Comparison of ENCODE assay signal across 23 cellular contexts in the genomic region with DNA sequence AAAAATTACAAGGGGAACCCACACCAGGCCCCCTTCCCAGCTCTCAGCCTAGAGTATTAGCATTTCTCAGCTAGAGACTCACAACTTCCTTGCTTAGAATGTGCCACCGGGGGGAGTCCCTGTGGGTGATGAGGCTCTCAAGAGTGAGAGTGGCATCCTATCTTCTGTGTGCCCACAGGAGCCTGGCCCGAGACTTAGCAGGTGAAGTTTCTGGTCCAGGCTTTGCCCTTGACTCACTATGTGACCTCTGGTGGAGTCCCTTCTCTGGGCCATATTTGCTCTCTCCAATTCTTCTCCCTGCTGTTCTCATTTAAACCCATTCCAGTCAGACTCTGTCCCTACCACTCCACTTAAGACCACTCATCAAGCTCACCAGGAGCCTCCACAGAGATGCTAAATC. TPM values are rescaled to one million over a fixed set of nuclear protein-coding genes. Genes with fewer than 3 reads are reported as not detected.
DNase-seq lines count a peak whose midpoint lies in the region; ATAC-seq, FAIRE-seq and TF ChIP-seq lines count a peak whose summit lies in the region.
"Had no signal": no experiment of that assay in that cellular context is flagged by ENCODE, and none has a peak within 500 bp of the region (broad histone marks: within the 10 kb centered on the region; RNA-seq: fewer than 3 reads in every experiment).

No MANE protein-coding gene starts in this region.

- H3K4me2 ChIP-seq in HepG2 (ENCODE audit: low read depth, low read length) (no peak overlapping the region), Loucy (ENCODE audit: low read depth, low read length, poor library complexity, severe bottlenecking) (no peak overlapping the region)
- H3K4me2 ChIP-seq: BLaER1 had no signal

- POLR2A ChIA-PET in HepG2 (lab: Yijun Ruan, JAX), result no interaction called here

- intact Hi-C loops in HepG2 (cut with micrococcal nuclease; ENCODE audit: unreplicated experiment) (no loop called here), right lobe of liver (cut with DNase I) (loop anchor here (2.0 to 10.0 kb wide), 3 partner anchors 134 to 259 kb away; no protein-coding TSS in a partner anchor), stomach (cut with DNase I; ENCODE audit: low total_unique reads) (loop anchor here (10.0 kb wide), 1 partner anchor 259 kb away; no protein-coding TSS in a partner anchor), prostate gland (cut with DNase I) (loop anchor here (2.0 to 5.0 kb wide), 4 partner anchors 64 to 319 kb away; a partner anchor contains a TSS)

- H3K4me3 ChIP-seq in HepG2 (replicated peaks in 1 of 3; ENCODE audit: insufficient read depth in 1 of 3, low read depth in 2 of 3, low read length in 3 of 3) (no peak overlapping the region), right lobe of liver (no peak overlapping the region), Loucy (ENCODE audit: low read length, poor library complexity, severe bottlenecking) (no peak overlapping the region), epithelial cell of proximal tubule (ENCODE audit: low read depth, low read length) (no peak overlapping the region), stomach (no peak overlapping the region), prostate gland (no peak overlapping the region)
- H3K4me3 ChIP-seq: BLaER1, GM12878, GM23248, HAP-1 had no signal

- 84% methylated on average over 2 of the region's 2 CpGs for WGBS in HepG2 (ENCODE audit: low lambda C conversion rate)
- WGBS in right lobe of liver (ENCODE audit: insufficient coverage, low coverage, low lambda C conversion rate, missing lambda C conversion rate), result 75% methylated on average over 2 of the region's 2 CpGs
- 65 to 80% (median 74%) methylated on average over 2 of the region's 2 CpGs for WGBS in stomach, 5 donors
- 83% methylated on average over 2 of the region's 2 CpGs for WGBS in prostate gland

- TF ChIP-seq RAD21 in HepG2 (CRISPR knock-in tag; IDR thresholded peaks at IDR 0.05), result no peak

- FAIRE-seq in HepG2 (lab: Jason Lieb, UNC), result no peak
- FAIRE-seq: GM12878 had no signal

- H4K20me1 ChIP-seq in HepG2 (ENCODE audit: insufficient read depth, low read length) (peaks cover 27% of the 10 kb centered on the region), Loucy (ENCODE audit: insufficient read depth, low read length, poor library complexity, severe bottlenecking) (no peaks in the 10 kb centered on the region)

- no peaks in the 10 kb centered on the region for H3K9me2 ChIP-seq in Loucy (replicated peaks; ENCODE audit: low read depth, low read length)

- TF ChIP-seq CTCF in HepG2 (CRISPR knock-in tag; IDR thresholded peaks at IDR 0.05) (no peak), right lobe of liver (IDR thresholded peaks at IDR 0.05) (no peak), Loucy (conservative IDR thresholded peaks at IDR 0.05; ENCODE audit: low read length) (0 out of 2 replicates have a peak, but pooled peaks have one; percentile 17), epithelial cell of proximal tubule (conservative IDR thresholded peaks at IDR 0.05; ENCODE audit: low read depth, low read length) (peak; percentile 18), stomach (IDR thresholded peaks at IDR 0.05) (no peak), prostate gland (IDR thresholded peaks at IDR 0.05) (no peak)

- no peaks in the 10 kb centered on the region for H3K27me3 ChIP-seq in HepG2 (ENCODE audit: control insufficient read depth in 1 of 2, insufficient read depth in 2 of 2, low read length in 2 of 2)
- no peaks in the 10 kb centered on the region for H3K27me3 ChIP-seq in right lobe of liver
- H3K27me3 ChIP-seq in Loucy (ENCODE audit: insufficient read depth, low read length, poor library complexity, severe bottlenecking), result no peaks in the 10 kb centered on the region
- no peaks in the 10 kb centered on the region for H3K27me3 ChIP-seq in stomach
- no peaks in the 10 kb centered on the region for H3K27me3 ChIP-seq in prostate gland (replicated peaks; ENCODE audit: insufficient read depth)
- H3K27me3 ChIP-seq: BLaER1 had no signal

- CTCF ChIA-PET in HepG2 (lab: Yijun Ruan, JAX; ENCODE audit: low intra/inter-chr PET ratio, low total read pairs), result interaction anchor here (2.9 to 3.1 kb wide), 2 partner anchors 13 to 136 kb away, joined by 19 to 59 read pairs; no protein-coding TSS in a partner anchor

- H3K27ac ChIP-seq in HepG2 (ENCODE audit: extremely low read length, insufficient read depth, low read length), result no peak overlapping the region
- H3K27ac ChIP-seq in right lobe of liver, result no peak overlapping the region
- no peak overlapping the region for H3K27ac ChIP-seq in stomach
- no peak overlapping the region for H3K27ac ChIP-seq in prostate gland
- H3K27ac ChIP-seq: BLaER1, GM23248 had no signal

- H3K36me3 ChIP-seq in HepG2 (replicated peaks in 1 of 2; ENCODE audit: control insufficient read depth in 1 of 2, insufficient read depth in 2 of 2, low read length in 2 of 2), result peaks cover 47 to 85% of the 10 kb centered on the region in 2 experiments
- H3K36me3 ChIP-seq in right lobe of liver, result peaks cover 0 to 57% (median 16%) of the 10 kb centered on the region in 4 donors
- H3K36me3 ChIP-seq in Loucy (ENCODE audit: insufficient read depth, low read length), result peaks cover 92% of the 10 kb centered on the region; the same call in 1 of the 2 replicates
- peaks cover 50 to 100% (median 99%) of the 10 kb centered on the region in 4 donors for H3K36me3 ChIP-seq in stomach
- peaks cover 0 to 9% of the 10 kb centered on the region in 2 donors for H3K36me3 ChIP-seq in prostate gland

- TF ChIP-seq EP300 in HepG2 (IDR thresholded peaks at IDR 0.05; ENCODE audit: low read depth in 2 of 2, low read length in 2 of 2), result no peak
- no peak for TF ChIP-seq EP300 in HepG2 (CRISPR knock-in tag; IDR thresholded peaks at IDR 0.05; ENCODE audit: borderline replicate concordance)
- no peak for TF ChIP-seq EP300 in stomach (IDR thresholded peaks at IDR 0.05)

- no peak for DNase-seq in HepG2 (ENCODE audit: low spot score)
- DNase-seq in right lobe of liver, result no peak
- DNase-seq in epithelial cell of proximal tubule (ENCODE audit: low read depth), result no peak
- no peak for DNase-seq in stomach
- no peak for DNase-seq in prostate gland (ENCODE audit: low spot score)
- DNase-seq: ACHN; CD4-positive, alpha-beta T cell; COR-L47; DMS 273 treated with DMSO at 0.1 percent for 48 hours; DMS79 treated with DMSO at 0.1 percent for 48 hours; GM23248; MV-4-11; NCI-H1694 treated with DMSO at 0.1 percent for 48 hours; NCI-H2081 treated with DMSO at 0.1 percent for 48 hours; NCI-H2171 treated with DMSO at 0.1 percent for 48 hours; NCI-H524 treated with DMSO at 0.1 percent for 48 hours; OCI-M1; SHP77 had no signal

- H3K79me2 ChIP-seq in HepG2 (ENCODE audit: insufficient read depth, low read length) (no peaks in the 10 kb centered on the region), Loucy (ENCODE audit: insufficient read depth, low read length) (no peaks in the 10 kb centered on the region)

- in situ Hi-C loops in HepG2 (cut with HindIII; ENCODE audit: extremely low pct_ligation_motif_present, low pct_unique_long_range_greater_than_20kb), result loop anchor here (10.0 kb wide), 1 partner anchor 321 kb away; a partner anchor contains a TSS

- no peak for TF ChIP-seq POLR2A in HepG2 (IDR thresholded peaks at IDR 0.05; ENCODE audit: insufficient read depth in 1 of 2, low read depth in 2 of 2, low read length in 2 of 2)
- no peak for TF ChIP-seq POLR2A in right lobe of liver (IDR thresholded peaks at IDR 0.05)
- TF ChIP-seq POLR2A in stomach (IDR thresholded peaks at IDR 0.05), result no peak
- no peak for TF ChIP-seq POLR2A in prostate gland (IDR thresholded peaks at IDR 0.05)

- H3K9me3 ChIP-seq in HepG2 (ENCODE audit: low read length), result no peaks in the 10 kb centered on the region
- H3K9me3 ChIP-seq in right lobe of liver, result no peaks in the 10 kb centered on the region
- H3K9me3 ChIP-seq in Loucy (ENCODE audit: insufficient read depth, low read depth, low read length), result no peaks in the 10 kb centered on the region
- no peaks in the 10 kb centered on the region for H3K9me3 ChIP-seq in stomach
- H3K9me3 ChIP-seq in prostate gland, result no peaks in the 10 kb centered on the region
- H3K9me3 ChIP-seq: BLaER1, HAP-1 had no signal

- H3F3A ChIP-seq in Loucy (ENCODE audit: low read depth), result no peaks in the 10 kb centered on the region

- H3K4me1 ChIP-seq in HepG2 (ENCODE audit: insufficient read depth, low read length) (peaks cover 20% of the 10 kb centered on the region), right lobe of liver (peaks cover 0 to 11% (median 5%) of the 10 kb centered on the region in 4 donors), Loucy (ENCODE audit: insufficient read depth, low read length, poor library complexity, severe bottlenecking) (no peaks in the 10 kb centered on the region), stomach (no peaks in the 10 kb centered on the region), prostate gland (replicated peaks) (no peaks in the 10 kb centered on the region)
- H3K4me1 ChIP-seq: HAP-1 had no signal

- ATAC-seq in HepG2 (no peak), right lobe of liver (no peak), HG02840 (IDR thresholded peaks at IDR 0.05; ENCODE audit: low FRiP score, unreplicated experiment) (no peak)
- ATAC-seq: GM12878 had no signal

- no peak overlapping the region for H3K9ac ChIP-seq in HepG2 (ENCODE audit: insufficient read depth, low read depth, low read length)
- H3K9ac ChIP-seq in Loucy (ENCODE audit: low read depth, low read length, poor library complexity, severe bottlenecking), result no peak overlapping the region
- H3K9ac ChIP-seq: BLaER1, GM23248 had no signal

- no TSS peak for BruUV-seq in HepG2 (replicated peaks; lab: Mats Ljungman, UMichigan)

- H2AFZ ChIP-seq in HepG2 (ENCODE audit: low read length) (no peak overlapping the region), Loucy (ENCODE audit: low read length) (no peak overlapping the region)
- H2AFZ ChIP-seq: GM23248 had no signal

RNA-seq across cellular contexts. Expression of a gene that starts 18.1 kb away (rescaled TPM):
- total RNA-seq in HepG2 (2016; rRNA removed; fragmentation: Illumina TruSeq; extraction: Trizol) (31.4 and 41.5 TPM in 2 replicates), right lobe of liver (10 to 100 TPM; 27.8 to 44.1 (median 33.2) TPM), epithelial cell of proximal tubule (82.6 and 102 TPM in 2 replicates), stomach (100 to 1,000 TPM in 4 of 5 donors, 10 to 100 TPM in 1; 50.1 to 226 (median 120) TPM), prostate gland (100 to 1,000 TPM; 140 to 180 TPM)
- total RNA-seq in HepG2 (2016; cell fraction: cytosol; rRNA removed; fragmentation: Illumina TruSeq; extraction: Trizol; ENCODE audit: low read depth), result 21.2 TPM in 2 replicates
- 29.0 and 39.7 TPM in 2 replicates for total RNA-seq in HepG2 (2016; cell fraction: insoluble cytoplasmic fraction; rRNA removed; fragmentation: Illumina TruSeq; extraction: Trizol)
- total RNA-seq in HepG2 (2016; cell fraction: membrane; rRNA removed; fragmentation: Illumina TruSeq; extraction: Trizol), result 19.8 and 21.9 TPM in 2 replicates
- total RNA-seq in HepG2 (2016; cell fraction: nucleus; rRNA removed; fragmentation: Illumina TruSeq; extraction: Trizol), result 49.0 and 49.2 TPM in 2 replicates
- polyA plus RNA-seq in HepG2 (2011; rRNA removed) (82.0 and 89.1 TPM in 2 replicates), stomach (10 to 100 TPM; 47.6 to 71.5 (median 57.1) TPM)
- 59.3 and 68.4 TPM in 2 replicates for polyA plus RNA-seq in HepG2 (2011; cell fraction: cytosol; rRNA removed)
- 264 and 302 TPM in 2 replicates for polyA plus RNA-seq in HepG2 (2011; cell fraction: nucleus; rRNA removed)
- 34.0 and 40.7 TPM in 2 replicates for polyA plus RNA-seq in HepG2 (2012)
- 8.0 and 8.4 TPM in 2 replicates for polyA plus RNA-seq in HepG2 (2016; cell fraction: cytosol; fragmentation: Illumina TruSeq; extraction: Trizol; ENCODE audit: low read depth)
- 33.8 and 35.7 TPM in 2 replicates for polyA plus RNA-seq in HepG2 (2016; cell fraction: insoluble cytoplasmic fraction; fragmentation: Illumina TruSeq; extraction: Trizol; ENCODE audit: low read depth)
- 11.6 and 14.5 TPM in 2 replicates for polyA plus RNA-seq in HepG2 (2016; cell fraction: membrane; fragmentation: Illumina TruSeq; extraction: Trizol; ENCODE audit: low read depth)
- 101 and 109 TPM in 2 replicates for polyA plus RNA-seq in HepG2 (2016; cell fraction: nucleus; fragmentation: Illumina TruSeq; extraction: Trizol; ENCODE audit: insufficient read depth, low read depth)
- polyA minus RNA-seq in HepG2 (2011; rRNA and poly(A)+ RNA removed; ENCODE audit: low replicate concordance), result 181 and 249 TPM in 2 replicates
- polyA minus RNA-seq in HepG2 (2011; cell fraction: cytosol; rRNA and poly(A)+ RNA removed), result 23.0 and 27.8 TPM in 2 replicates
- polyA minus RNA-seq in HepG2 (2011; cell fraction: nucleus; rRNA and poly(A)+ RNA removed), result 142 and 155 TPM in 2 replicates

Comparison
In these comparisons a context has a peak if more than half of its experiments do, and no peak if none do; other contexts are left out.
1. CTCF ChIP-seq: peak in Loucy (single experiment) and epithelial cell of proximal tubule (single experiment); none in HepG2 (single experiment), right lobe of liver (0 of 4), stomach (0 of 7) and prostate gland (0 of 4).